10 cellular contexts compared by ENCODE assay signal in genomic region chr17:77312786-77313599, GRCh38.
A peak's percentile ranks its signal among the peaks of the same experiment; 100 is the strongest.
DNase-seq lines count a peak whose midpoint lies in the region; ATAC-seq and TF ChIP-seq lines count a peak whose summit lies in the region.
"Had no signal": no experiment of that assay in that cellular context is flagged by ENCODE, and none has a peak within 500 bp of the region (broad histone marks: within the 10 kb centered on the region; RNA-seq: fewer than 3 reads in every experiment).

No MANE protein-coding gene starts in this region.

- no peaks in the 10 kb centered on the region for H3K9me3 ChIP-seq in ascending aorta
- no peaks in the 10 kb centered on the region for H3K9me3 ChIP-seq in right cardiac atrium (ENCODE audit: control insufficient read depth, low read length)
- H3K9me3 ChIP-seq in sigmoid colon: no peaks in the 10 kb centered on the region

- H3K36me3 ChIP-seq in ascending aorta (no peaks in the 10 kb centered on the region), sigmoid colon (no peaks in the 10 kb centered on the region)

- peak overlapping the region; percentile 10 to 33 for H3K27ac ChIP-seq in ascending aorta
- no peak overlapping the region for H3K27ac ChIP-seq in right cardiac atrium (ENCODE audit: low read length)
- peak overlapping the region; percentile 34 to 92 (median 76) for H3K27ac ChIP-seq in sigmoid colon
- H3K27ac ChIP-seq: KMS-11 had no signal

- H3K27ac Mint-ChIP-seq in CD14-positive monocyte: no peak overlapping the region
- H3K27ac Mint-ChIP-seq: activated naive CD8-positive, alpha-beta T cell treated with anti-CD3 and anti-CD28 coated beads for 36 hours had no signal

- DNase-seq in CD14-positive monocyte (ENCODE audit: low spot score) (peak; percentile 14), ascending aorta (ENCODE audit: low spot score in 2 of 2) (peak in 1 of 2 donors; percentile 90), right cardiac atrium (peak; percentile 85 to 94 (median 92)), sigmoid colon (peak; percentile 80), DMS114 treated with DMSO at 0.1 percent for 48 hours (lab: John Stamatoyannopoulos, UW; ENCODE audit: unreplicated experiment) (no peak), superior temporal gyrus (ENCODE audit: extremely low spot score) (no peak)
- DNase-seq in stimulated activated naive CD4-positive, alpha-beta T cell (lab: John Stamatoyannopoulos, UW): no peak
- DNase-seq: activated naive CD8-positive, alpha-beta T cell treated with anti-CD3 and anti-CD28 coated beads for 36 hours had no signal

- H3K4me3 ChIP-seq in ascending aorta: no peak overlapping the region
- no peak overlapping the region for H3K4me3 ChIP-seq in right cardiac atrium (ENCODE audit: low read length)
- no peak overlapping the region for H3K4me3 ChIP-seq in sigmoid colon

- intact Hi-C loops in CD14-positive monocyte (cut with micrococcal nuclease) (no loop called here), ascending aorta (cut with DNase I) (no loop called here), right cardiac atrium (cut with DNase I) (no loop called here), sigmoid colon (cut with DNase I) (no loop called here)

- TF ChIP-seq POLR2A in sigmoid colon (IDR thresholded peaks at IDR 0.05): no peak

- ATAC-seq in right cardiac atrium: peak; percentile 83 to 90
- no peak for ATAC-seq in HG03135 (IDR thresholded peaks at IDR 0.05; ENCODE audit: unreplicated experiment)

- peaks cover 0 to 3% (median 0%) of the 10 kb centered on the region in 7 donors for H3K9me3 Mint-ChIP-seq in CD14-positive monocyte
- H3K9me3 Mint-ChIP-seq: activated naive CD8-positive, alpha-beta T cell treated with anti-CD3 and anti-CD28 coated beads for 36 hours had no signal

- peaks cover 4 to 12% (median 5%) of the 10 kb centered on the region in 3 donors for H3K27me3 Mint-ChIP-seq in CD14-positive monocyte (ENCODE audit: low read depth in 3 of 3)
- H3K27me3 Mint-ChIP-seq: activated naive CD8-positive, alpha-beta T cell treated with anti-CD3 and anti-CD28 coated beads for 36 hours had no signal

- peaks cover 9 to 34% of the 10 kb centered on the region in 2 donors for H3K4me1 ChIP-seq in ascending aorta
- H3K4me1 ChIP-seq in right cardiac atrium (ENCODE audit: control insufficient read depth, insufficient read depth, low read length): no peaks in the 10 kb centered on the region
- peaks cover 0 to 67% (median 57%) of the 10 kb centered on the region in 4 donors for H3K4me1 ChIP-seq in sigmoid colon

- H3K4me3 Mint-ChIP-seq in CD14-positive monocyte: no peak overlapping the region
- H3K4me3 Mint-ChIP-seq: activated naive CD8-positive, alpha-beta T cell treated with anti-CD3 and anti-CD28 coated beads for 36 hours had no signal

- TF ChIP-seq CTCF in CD14-positive monocyte (IDR thresholded peaks at IDR 0.05): no peak
- no peak for TF ChIP-seq CTCF in ascending aorta (IDR thresholded peaks at IDR 0.05)
- TF ChIP-seq CTCF in sigmoid colon (IDR thresholded peaks at IDR 0.05): no peak

- H3K27me3 ChIP-seq in ascending aorta (no peaks in the 10 kb centered on the region), right cardiac atrium (ENCODE audit: control insufficient read depth, insufficient read depth) (no peaks in the 10 kb centered on the region), sigmoid colon (no peaks in the 10 kb centered on the region)

- TF ChIP-seq EP300 in sigmoid colon (IDR thresholded peaks at IDR 0.05): peak in 1 of 4 donors; percentile 20

- H3K36me3 Mint-ChIP-seq in CD14-positive monocyte: peaks cover 0 to 5% of the 10 kb centered on the region in 2 donors
- H3K36me3 Mint-ChIP-seq: activated naive CD8-positive, alpha-beta T cell treated with anti-CD3 and anti-CD28 coated beads for 36 hours had no signal

- peaks cover 42% of the 10 kb centered on the region for H3K4me1 Mint-ChIP-seq in CD14-positive monocyte

- WGBS in right cardiac atrium: 59% methylated on average over 23 of the region's 23 CpGs
- WGBS in sigmoid colon, 2 donors: 40 to 71% methylated on average over 23 of the region's 23 CpGs

Comparison
In these comparisons a context has a peak if more than half of its experiments do, and no peak if none do; other contexts are left out.
1. DNase-seq: peak in CD14-positive monocyte (single experiment), right cardiac atrium (3 of 3) and sigmoid colon (single experiment); none in DMS114 treated with DMSO at 0.1 percent for 48 hours (single experiment), superior temporal gyrus (single experiment) and stimulated activated naive CD4-positive, alpha-beta T cell (0 of 6).